1 cellular context compared by ENCODE assay signal in genomic region chr5:1524481-1524798, GRCh38.
TF ChIP-seq lines count a peak whose summit lies in the region.

No MANE protein-coding gene starts in this region.

TF ChIP-seq in H1, 55 proteins besides CTCF, POLR2A, EP300 and RAD21 (continued from another document):
- TF ChIP-seq ATF2 (IDR thresholded peaks at IDR 0.05; ENCODE audit: low read length), result no peak
- TF ChIP-seq GABPA (IDR thresholded peaks at IDR 0.05; ENCODE audit: borderline replicate concordance, insufficient read depth, low read length), result no peak
- TF ChIP-seq CBX8 (IDR thresholded peaks at IDR 0.05; ENCODE audit: borderline replicate concordance, low read depth, low read length), result no peak
- no peak for TF ChIP-seq ASH2L (IDR thresholded peaks at IDR 0.05; ENCODE audit: low read length)
